In genomic region chr12:58172433-58173073, GRCh38 we compare ENCODE assay signal across 2 cellular contexts.
TF ChIP-seq lines count a peak whose summit lies in the region.

No MANE protein-coding gene starts in this region.

TF ChIP-seq in SK-N-SH, 30 proteins besides CTCF, POLR2A, EP300 and RAD21 (continued from another document):
- TF ChIP-seq MAX (IDR thresholded peaks at IDR 0.05; ENCODE audit: low read depth) (0 out of 2 replicates have a peak, but pooled peaks have one; percentile 42), MEF2A (IDR thresholded peaks at IDR 0.05; ENCODE audit: borderline replicate concordance, low read depth) (no peak)

TF ChIP-seq in GM12878, 131 proteins besides CTCF, POLR2A, EP300 and RAD21 (continued from another document):
- TF ChIP-seq, protein P1, sequence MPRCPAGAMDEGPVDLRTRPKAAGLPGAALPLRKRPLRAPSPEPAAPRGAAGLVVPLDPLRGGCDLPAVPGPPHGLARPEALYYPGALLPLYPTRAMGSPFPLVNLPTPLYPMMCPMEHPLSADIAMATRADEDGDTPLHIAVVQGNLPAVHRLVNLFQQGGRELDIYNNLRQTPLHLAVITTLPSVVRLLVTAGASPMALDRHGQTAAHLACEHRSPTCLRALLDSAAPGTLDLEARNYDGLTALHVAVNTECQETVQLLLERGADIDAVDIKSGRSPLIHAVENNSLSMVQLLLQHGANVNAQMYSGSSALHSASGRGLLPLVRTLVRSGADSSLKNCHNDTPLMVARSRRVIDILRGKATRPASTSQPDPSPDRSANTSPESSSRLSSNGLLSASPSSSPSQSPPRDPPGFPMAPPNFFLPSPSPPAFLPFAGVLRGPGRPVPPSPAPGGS (IDR thresholded peaks at IDR 0.05; ENCODE audit: borderline replicate concordance, insufficient read depth, low read depth, low read length, poor library complexity, severe bottlenecking) = peak; percentile 18
- TF ChIP-seq ZBED1 (IDR thresholded peaks at IDR 0.05; ENCODE audit: borderline replicate concordance) (no peak), JUNB (IDR thresholded peaks at IDR 0.05) (no peak)
